ENCODE assay signal across 12 cellular contexts in the genomic region with DNA sequence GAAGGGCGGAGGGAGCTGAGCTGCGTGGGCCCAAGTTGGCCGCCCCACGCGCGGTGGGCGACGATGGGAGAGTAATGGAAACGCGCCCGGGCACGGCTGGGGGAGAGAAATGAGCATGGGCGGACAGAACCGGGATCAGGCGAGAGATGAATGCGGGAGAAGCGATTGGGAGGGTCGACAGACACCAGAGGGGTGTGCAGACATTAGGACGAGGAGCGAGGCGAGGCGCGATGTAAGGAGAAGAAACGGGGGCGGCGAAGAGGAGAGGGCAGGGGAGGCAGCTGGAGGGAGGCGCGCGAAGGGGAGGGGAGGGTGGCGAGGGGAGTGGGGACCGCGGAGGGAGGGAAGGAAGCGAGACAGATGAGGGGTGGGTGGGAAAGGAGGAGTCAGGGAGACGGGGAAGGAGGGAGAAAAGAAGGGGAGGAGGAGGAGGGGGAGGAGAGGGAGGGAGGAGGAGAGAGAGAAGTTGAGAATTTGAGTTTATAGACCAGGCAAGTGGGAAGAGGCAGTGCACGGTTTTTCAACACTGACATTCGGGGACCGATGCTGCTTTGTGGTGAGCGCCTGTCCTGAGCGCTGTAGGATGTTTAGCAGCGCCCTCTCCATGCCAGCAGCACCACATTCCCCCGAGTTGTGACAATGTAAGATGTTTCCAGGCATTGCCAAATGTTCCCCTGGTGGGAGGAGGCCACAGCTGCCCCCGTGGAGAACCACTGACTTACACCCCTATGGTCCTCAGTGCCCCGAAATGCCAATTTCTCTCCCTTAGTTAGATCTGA. TPM values are rescaled to one million over a fixed set of nuclear protein-coding genes. Genes with fewer than 3 reads are reported as not detected.
DNase-seq lines count a peak whose midpoint lies in the region; ATAC-seq and TF ChIP-seq lines count a peak whose summit lies in the region.
"Had no signal": no experiment of that assay in that cellular context is flagged by ENCODE, and none has a peak within 500 bp of the region (broad histone marks: within the 10 kb centered on the region; RNA-seq: fewer than 3 reads in every experiment).

Gene SHISA7 (minus strand): TSS at position 256 of the 779 bp plus-strand sequence. CDS start 437 bp downstream, outside the sequence.

- peaks cover 65% of the 10 kb centered on the region for H3K27me3 Mint-ChIP-seq in central memory CD8-positive, alpha-beta T cell
- H3K27me3 Mint-ChIP-seq in nephron progenitor cell (ENCODE audit: low read depth, poor library complexity), result no peaks in the 10 kb centered on the region
- H3K27me3 Mint-ChIP-seq in natural killer cell treated with Interleukin-12 subunit alpha and Interleukin-12 subunit beta and Interleukin-15 and Interleukin-18, amount 100 ng/mL, for 72 hours, result peaks cover 50 to 56% of the 10 kb centered on the region in 2 donors

- H3K9me3 Mint-ChIP-seq in central memory CD8-positive, alpha-beta T cell, result no peaks in the 10 kb centered on the region
- peaks cover 13% of the 10 kb centered on the region for H3K9me3 Mint-ChIP-seq in nephron progenitor cell
- H3K9me3 Mint-ChIP-seq in natural killer cell treated with Interleukin-12 subunit alpha and Interleukin-12 subunit beta and Interleukin-15 and Interleukin-18, amount 100 ng/mL, for 72 hours, result no peaks in the 10 kb centered on the region
- H3K9me3 Mint-ChIP-seq: activated T-helper 2 cell treated with anti-CD3 and anti-CD28 coated beads, Interferon-gamma antibody, Interleukin-2, Interleukin-4, amounts not matched to agents 10 μg/mL and 5 μg/mL and 100 μg/mL, durations not matched to agents 14 hours and 24 hours and 36 hours; natural killer cell had no signal

- in situ Hi-C loops in G401 (cut with HindIII; ENCODE audit: low sequenced_read_pairs), result no loop called here

- H3K4me3 Mint-ChIP-seq in central memory CD8-positive, alpha-beta T cell, result no peak within 1 kb of the TSS
- H3K4me3 Mint-ChIP-seq in nephron progenitor cell, result peak within 1 kb of the TSS; percentile 36
- H3K4me3 Mint-ChIP-seq in natural killer cell treated with Interleukin-12 subunit alpha and Interleukin-12 subunit beta and Interleukin-15 and Interleukin-18, amount 100 ng/mL, for 72 hours, result no peak within 1 kb of the TSS

- intact Hi-C loops in Right ventricle myocardium inferior (cut with DNase I), result no loop called here

- DNase-seq in G401 (ENCODE audit: low spot score) (peak; percentile 67), NCI-H1105 (lab: John Stamatoyannopoulos, UW) (peak; percentile 63), nephron progenitor cell (no peak), NOMO-1 treated with dmso at 0.1 percent for 144 hours (lab: John Stamatoyannopoulos, UW; ENCODE audit: unreplicated experiment) (no peak), NCI-H128 (lab: John Stamatoyannopoulos, UW; ENCODE audit: unreplicated experiment) (no peak), Right ventricle myocardium inferior (ENCODE audit: missing footprints) (no peak)
- DNase-seq in central memory CD8-positive, alpha-beta T cell (ENCODE audit: low spot score in 2 of 2), result no peak
- no peak for DNase-seq in natural killer cell treated with Interleukin-12 subunit alpha and Interleukin-12 subunit beta and Interleukin-15 and Interleukin-18, amount 100 ng/mL, for 72 hours (ENCODE audit: low spot score)
- DNase-seq: GDM1, natural killer cell had no signal

- peak within 1 kb of the TSS; percentile 54 for H3K27ac Mint-ChIP-seq in central memory CD8-positive, alpha-beta T cell (ENCODE audit: low read depth)
- no peak within 1 kb of the TSS for H3K27ac Mint-ChIP-seq in nephron progenitor cell
- H3K27ac Mint-ChIP-seq in natural killer cell treated with Interleukin-12 subunit alpha and Interleukin-12 subunit beta and Interleukin-15 and Interleukin-18, amount 100 ng/mL, for 72 hours, result no peak within 1 kb of the TSS
- H3K27ac Mint-ChIP-seq: activated T-helper 2 cell treated with anti-CD3 and anti-CD28 coated beads, Interferon-gamma antibody, Interleukin-2, Interleukin-4, amounts not matched to agents 10 μg/mL and 5 μg/mL and 100 μg/mL, durations not matched to agents 14 hours and 24 hours and 36 hours; natural killer cell had no signal

- H3K36me3 Mint-ChIP-seq in central memory CD8-positive, alpha-beta T cell (ENCODE audit: insufficient read depth), result peaks cover 3% of the 10 kb centered on the region
- H3K36me3 Mint-ChIP-seq in nephron progenitor cell (ENCODE audit: low read depth), result no peaks in the 10 kb centered on the region
- peaks cover 8% of the 10 kb centered on the region for H3K36me3 Mint-ChIP-seq in natural killer cell treated with Interleukin-12 subunit alpha and Interleukin-12 subunit beta and Interleukin-15 and Interleukin-18, amount 100 ng/mL, for 72 hours

- H3K4me1 Mint-ChIP-seq in central memory CD8-positive, alpha-beta T cell, result peaks cover 26% of the 10 kb centered on the region
- peaks cover 22% of the 10 kb centered on the region for H3K4me1 Mint-ChIP-seq in nephron progenitor cell
- peaks cover 11 to 17% of the 10 kb centered on the region in 2 donors for H3K4me1 Mint-ChIP-seq in natural killer cell treated with Interleukin-12 subunit alpha and Interleukin-12 subunit beta and Interleukin-15 and Interleukin-18, amount 100 ng/mL, for 72 hours (ENCODE audit: low read depth in 2 of 2)

- ATAC-seq in central memory CD8-positive, alpha-beta T cell (replicated peaks; ENCODE audit: extremely low read depth, poor library complexity, severe bottlenecking), result no peak
- no peak for ATAC-seq in Right ventricle myocardium inferior
- ATAC-seq in natural killer cell treated with Interleukin-12 subunit alpha and Interleukin-12 subunit beta and Interleukin-15 and Interleukin-18, amount 100 ng/mL, for 72 hours, result no peak

- TF ChIP-seq CTCF in nephron progenitor cell (IDR thresholded peaks at IDR 0.05), result no peak

RNA-seq across cellular contexts. Expression of gene SHISA7, which starts in this region (rescaled TPM):
- not detected in 2 replicates for total RNA-seq in G401 (2014; rRNA removed; shearing (Covaris generic))
- total RNA-seq in Right ventricle myocardium inferior, result not detected
- not detected for total RNA-seq in natural killer cell treated with Interleukin-12 subunit alpha and Interleukin-12 subunit beta and Interleukin-15 and Interleukin-18, amount 100 ng/mL, for 72 hours
- total RNA-seq: activated T-helper 2 cell treated with anti-CD3 and anti-CD28 coated beads, Interferon-gamma antibody, Interleukin-2, Interleukin-4, amounts not matched to agents 10 μg/mL and 5 μg/mL and 100 μg/mL, durations not matched to agents 14 hours and 24 hours and 36 hours; natural killer cell; thoracic aorta had no signal

Comparison
In these comparisons a context has a peak if more than half of its experiments do, and no peak if none do; other contexts are left out.
1. Peak in DNase-seq in G401; RNA of the gene not detected or under 1 TPM.